7 cellular contexts compared by ENCODE assay signal in genomic region chr2:28753043-28753683, GRCh38.
A peak's percentile ranks its signal among the peaks of the same experiment; 100 is the strongest.
DNase-seq lines count a peak whose midpoint lies in the region; ATAC-seq lines count a peak whose summit lies in the region.

No MANE protein-coding gene starts in this region.

- H3K4me1 ChIP-seq in duodenal mucosa (ENCODE audit: control insufficient read depth in 1 of 2, insufficient read depth in 2 of 2, low read length in 2 of 2) = peaks cover 39 to 50% of the 10 kb centered on the region in 2 donors

- H3K4me3 Mint-ChIP-seq in memory B cell = peak overlapping the region; percentile 94

- no peaks in the 10 kb centered on the region for H3K9me3 Mint-ChIP-seq in memory B cell

- H3K27me3 Mint-ChIP-seq in memory B cell = no peaks in the 10 kb centered on the region

- peaks cover 42% of the 10 kb centered on the region for H3K4me1 Mint-ChIP-seq in memory B cell

- H3K27me3 ChIP-seq in duodenal mucosa (ENCODE audit: control insufficient read depth in 1 of 2, insufficient read depth in 2 of 2, low read length in 2 of 2) = no peaks in the 10 kb centered on the region

- H3K36me3 Mint-ChIP-seq in memory B cell = peaks cover 2% of the 10 kb centered on the region

- ATAC-seq in memory B cell (ENCODE audit: low read depth) = no peak
- no peak for ATAC-seq in GM18517 (IDR thresholded peaks at IDR 0.05; ENCODE audit: unreplicated experiment)

- peak overlapping the region; percentile 98 for H3K27ac Mint-ChIP-seq in memory B cell

- H3K9me3 ChIP-seq in duodenal mucosa (ENCODE audit: control insufficient read depth in 1 of 2, low read length in 2 of 2) = no peaks in the 10 kb centered on the region

- H3K27ac ChIP-seq in duodenal mucosa (ENCODE audit: low read depth, low read length) = peak overlapping the region; percentile 98

- H3K4me3 ChIP-seq in GM08714 (ENCODE audit: low read length) = peak overlapping the region; percentile 96
- peak overlapping the region; percentile 89 to 95 for H3K4me3 ChIP-seq in duodenal mucosa (ENCODE audit: low read depth in 1 of 2, low read length in 2 of 2)

- H3K36me3 ChIP-seq in duodenal mucosa (ENCODE audit: control insufficient read depth in 1 of 2, insufficient read depth in 2 of 2, low read length in 2 of 2) = no peaks in the 10 kb centered on the region

- peak overlapping the region; percentile 95 to 96 for H3K9ac ChIP-seq in duodenal mucosa (ENCODE audit: low read depth in 1 of 2, low read length in 2 of 2)

- DNase-seq in NCI-H146 (lab: John Stamatoyannopoulos, UW) (peak; percentile 69), memory B cell (ENCODE audit: low spot score in 2 of 2) (peak; percentile 24 to 40)
- peak; percentile 38 for DNase-seq in activated CD4-positive, alpha-beta T cell treated with anti-CD3 and anti-CD28 coated beads for 1 hour
- DNase-seq in stimulated activated naive CD4-positive, alpha-beta T cell (lab: John Stamatoyannopoulos, UW) = peak in 4 of 6 experiments; percentile 31 to 44 (median 38)
